In the genomic region with DNA sequence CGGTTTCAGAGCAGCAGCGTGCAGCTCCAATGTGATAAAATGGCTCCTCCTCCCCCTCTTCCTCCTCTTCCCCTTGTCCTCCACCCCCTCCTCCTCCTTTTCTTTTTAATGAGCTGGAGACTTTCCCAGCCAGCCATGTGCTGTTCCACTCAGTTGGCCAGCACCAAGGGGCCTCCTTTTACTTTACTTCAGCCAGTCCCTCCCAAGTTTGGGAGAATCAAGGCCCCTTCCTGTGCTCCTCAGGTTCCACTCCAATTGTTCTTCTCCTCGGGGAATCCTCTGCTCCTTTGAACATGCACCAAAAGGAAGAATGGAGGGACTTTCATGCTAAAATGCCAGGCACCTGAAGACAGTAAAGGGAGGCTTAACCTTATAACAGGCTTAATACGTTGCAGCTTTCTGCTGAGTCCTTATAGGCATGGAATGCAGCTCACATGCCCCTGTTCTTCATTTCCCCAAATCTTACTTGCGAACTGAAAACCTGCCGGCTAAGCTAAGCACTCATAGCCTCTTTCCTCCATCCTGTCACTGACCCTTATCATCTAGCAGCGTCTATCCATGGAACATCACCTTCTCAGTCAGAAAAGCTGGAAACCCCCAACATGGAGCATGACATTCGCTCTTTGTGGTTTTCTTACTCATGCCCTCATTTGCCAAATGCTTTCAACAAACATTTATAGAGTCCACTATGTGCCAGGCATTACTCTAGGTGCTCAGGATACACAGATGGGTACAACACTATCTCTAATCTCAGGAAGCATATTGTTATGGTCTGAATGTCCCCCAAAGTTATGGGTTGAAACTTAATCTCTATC, we compare ENCODE assay signal across 20 cellular contexts.
DNase-seq lines count a peak whose midpoint lies in the region; ATAC-seq and TF ChIP-seq lines count a peak whose summit lies in the region.
"Had no signal": no experiment of that assay in that cellular context is flagged by ENCODE, and none has a peak within 500 bp of the region (broad histone marks: within the 10 kb centered on the region; RNA-seq: fewer than 3 reads in every experiment).

No MANE protein-coding gene starts in this region.

- TF ChIP-seq CTCF in HEK293 (tag by site-specific recombination; IDR thresholded peaks at IDR 0.05) (no peak), gastroesophageal sphincter (IDR thresholded peaks at IDR 0.05) (no peak)

- H3K27me3 ChIP-seq in ectodermal cell (ENCODE audit: control insufficient read depth, insufficient read depth, low read length, poor library complexity, severe bottlenecking) (no peaks in the 10 kb centered on the region), gastroesophageal sphincter (peaks cover 33% of the 10 kb centered on the region)
- H3K27me3 ChIP-seq: Peyer's patch had no signal

- H3K4me1 ChIP-seq in HEK293 (ENCODE audit: control insufficient read depth, insufficient read depth, low read length) (0 out of 2 replicates have a peak, but pooled peaks cover 6% of the 10 kb centered on the region), ectodermal cell (ENCODE audit: control insufficient read depth, insufficient read depth, low read length) (peaks cover 13% of the 10 kb centered on the region), gastroesophageal sphincter (no peaks in the 10 kb centered on the region)
- H3K4me1 ChIP-seq: lower lobe of right lung, Peyer's patch had no signal

- CTCF ChIA-PET in HEK293 (lab: Yijun Ruan, JAX) = interaction anchor here (0.6 to 0.9 kb wide), 5 partner anchors 252 to 1667 kb away, joined by 3 to 6 read pairs (median 3); no protein-coding TSS in a partner anchor

- no peak overlapping the region for H3K27ac ChIP-seq in HEK293 (ENCODE audit: extremely low read depth, low read depth, low read length)
- peak overlapping the region; percentile 48 for H3K27ac ChIP-seq in ectodermal cell (ENCODE audit: insufficient read depth, low read depth, low read length, poor library complexity, severe bottlenecking)
- no peak overlapping the region for H3K27ac ChIP-seq in gastroesophageal sphincter
- H3K27ac ChIP-seq: cardiac muscle cell, lower lobe of right lung, Peyer's patch had no signal

- no peak for TF ChIP-seq EP300 in gastroesophageal sphincter (IDR thresholded peaks at IDR 0.05)

- POLR2A ChIA-PET in HEK293 (lab: Yijun Ruan, JAX) = no interaction called here

- no peak for TF ChIP-seq POLR2A in gastroesophageal sphincter (IDR thresholded peaks at IDR 0.05)

- WGBS in ectodermal cell, 2 experiments = 25 to 28% methylated on average over 8 of the region's 8 CpGs
- WGBS in gastroesophageal sphincter (ENCODE audit: low coverage in 1 of 2), 2 donors = 51 to 54% methylated on average over 8 of the region's 8 CpGs

- H3K36me3 ChIP-seq in HEK293 (ENCODE audit: control insufficient read depth in 2 of 2, insufficient read depth in 1 of 2, low read length in 2 of 2) (no peaks in the 10 kb centered on the region), ectodermal cell (ENCODE audit: control insufficient read depth, insufficient read depth, low read length) (no peaks in the 10 kb centered on the region), gastroesophageal sphincter (no peaks in the 10 kb centered on the region)
- H3K36me3 ChIP-seq: cardiac muscle cell, lower lobe of right lung, Peyer's patch had no signal

- peak; percentile 83 for DNase-seq in Daoy (ENCODE audit: low read depth)
- peak; percentile 46 for DNase-seq in medulla oblongata (ENCODE audit: extremely low spot score)
- DNase-seq in 8988T = no peak
- DNase-seq in NCI-H748 (lab: John Stamatoyannopoulos, UW; ENCODE audit: unreplicated experiment) = no peak
- DNase-seq: activated CD4-positive, CD25-positive, alpha-beta regulatory T cell; activated CD8-positive, alpha-beta memory T cell treated with anti-CD3 and anti-CD28 coated beads, Interleukin-2, amount 50 U/mL, for 48 hours; activated naive CD4-positive, alpha-beta T cell treated with anti-CD3 and anti-CD28 coated beads, Interleukin-2, amount 50 U/mL, for 16 hours; CD4-positive, alpha-beta T cell; lower lobe of right lung; NCI-H1417 treated with DMSO at 0.1 percent for 48 hours; NCI-H510A; Peyer's patch; stimulated activated CD4-positive, alpha-beta T cell treated with anti-CD3 and anti-CD28 coated beads, Interleukin-4, amount 100 ng/mL, for 4 hours; trophoblast cell had no signal

- ATAC-seq in GM19463 (IDR thresholded peaks at IDR 0.05; ENCODE audit: unreplicated experiment) = no peak
- no peak for ATAC-seq in gastroesophageal sphincter
- ATAC-seq: K562, lower lobe of right lung had no signal

- H3K9me3 ChIP-seq in HEK293 (ENCODE audit: control insufficient read depth, insufficient read depth, low read depth, low read length) (no peaks in the 10 kb centered on the region), ectodermal cell (ENCODE audit: control insufficient read depth, low read length) (no peaks in the 10 kb centered on the region), gastroesophageal sphincter (peaks cover 0 to 7% (median 0%) of the 10 kb centered on the region in 3 donors)

- H3K4me3 ChIP-seq in HEK293 (ENCODE audit: low read depth, low read length) = no peak overlapping the region
- H3K4me3 ChIP-seq in ectodermal cell (ENCODE audit: insufficient read depth, low read depth, low read length) = no peak overlapping the region
- H3K4me3 ChIP-seq in gastroesophageal sphincter = no peak overlapping the region
- H3K4me3 ChIP-seq: cardiac muscle cell, K562, lower lobe of right lung, Peyer's patch had no signal

TF ChIP-seq in HEK293, 187 proteins besides CTCF, POLR2A, EP300 and RAD21:
- TF ChIP-seq ZNF658 (tag by site-specific recombination; IDR thresholded peaks at IDR 0.05) (no peak), ZSCAN30 (tag by site-specific recombination; IDR thresholded peaks at IDR 0.05) (no peak), ZFHX2 (tag by site-specific recombination; conservative IDR thresholded peaks at IDR 0.05) (peak; percentile 43; the same call in 1 of the 2 replicates), ZXDB (tag by site-specific recombination; IDR thresholded peaks at IDR 0.05) (no peak), ZNF138 (tag by site-specific recombination; IDR thresholded peaks at IDR 0.05; ENCODE audit: borderline replicate concordance) (no peak), ZNF341 (tag by site-specific recombination; IDR thresholded peaks at IDR 0.05; ENCODE audit: low read depth) (peak; percentile 31; the same call in 1 of the 2 replicates), EGR2 (tag by site-specific recombination; IDR thresholded peaks at IDR 0.05; ENCODE audit: low read depth) (peak; percentile 52), ZNF585B (tag by site-specific recombination; IDR thresholded peaks at IDR 0.05) (no peak), ZNF311 (tag by site-specific recombination; IDR thresholded peaks at IDR 0.05; ENCODE audit: borderline replicate concordance) (no peak), PRDM10 (tag by site-specific recombination; IDR thresholded peaks at IDR 0.05) (0 out of 2 replicates have a peak, but pooled peaks have one; percentile 36), ZNF24 (tag by site-specific recombination; IDR thresholded peaks at IDR 0.05) (no peak), ZNF184 (tag by site-specific recombination; IDR thresholded peaks at IDR 0.05) (no peak), SP7 (tag by site-specific recombination; IDR thresholded peaks at IDR 0.05) (no peak), SP2 (tag by site-specific recombination; IDR thresholded peaks at IDR 0.05) (no peak)
- TF ChIP-seq, protein P1, sequence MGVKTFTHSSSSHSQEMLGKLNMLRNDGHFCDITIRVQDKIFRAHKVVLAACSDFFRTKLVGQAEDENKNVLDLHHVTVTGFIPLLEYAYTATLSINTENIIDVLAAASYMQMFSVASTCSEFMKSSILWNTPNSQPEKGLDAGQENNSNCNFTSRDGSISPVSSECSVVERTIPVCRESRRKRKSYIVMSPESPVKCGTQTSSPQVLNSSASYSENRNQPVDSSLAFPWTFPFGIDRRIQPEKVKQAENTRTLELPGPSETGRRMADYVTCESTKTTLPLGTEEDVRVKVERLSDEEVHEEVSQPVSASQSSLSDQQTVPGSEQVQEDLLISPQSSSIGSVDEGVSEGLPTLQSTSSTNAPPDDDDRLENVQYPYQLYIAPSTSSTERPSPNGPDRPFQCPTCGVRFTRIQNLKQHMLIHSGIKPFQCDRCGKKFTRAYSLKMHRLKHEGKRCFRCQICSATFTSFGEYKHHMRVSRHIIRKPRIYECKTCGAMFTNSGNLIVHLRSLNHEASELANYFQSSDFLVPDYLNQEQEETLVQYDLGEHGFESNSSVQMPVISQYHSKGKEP (tag by site-specific recombination; IDR thresholded peaks at IDR 0.05) = no peak

Comparison
In these comparisons a context has a peak if more than half of its experiments do, and no peak if none do; other contexts are left out.
1. DNase-seq: peak in Daoy (single experiment) and medulla oblongata (single experiment); none in 8988T (single experiment) and NCI-H748 (single experiment).